23 cellular contexts compared by ENCODE assay signal in genomic region chr1:220338759-220339158, GRCh38.
DNase-seq lines count a peak whose midpoint lies in the region; ATAC-seq and TF ChIP-seq lines count a peak whose summit lies in the region.
"Had no signal": no experiment of that assay in that cellular context is flagged by ENCODE, and none has a peak within 500 bp of the region (broad histone marks: within the 10 kb centered on the region; RNA-seq: fewer than 3 reads in every experiment).

No MANE protein-coding gene starts in this region.

- peak overlapping the region; percentile 48 for H3K4me3 Mint-ChIP-seq in GM23338
- H3K4me3 Mint-ChIP-seq: CD8-positive, alpha-beta T cell; HFFc6 had no signal

- no peaks in the 10 kb centered on the region for H3K9me3 ChIP-seq in NT2/D1 (ENCODE audit: insufficient read depth, low read length)
- H3K9me3 ChIP-seq: Peyer's patch, SJCRH30 had no signal

- H3K4me1 Mint-ChIP-seq in GM23338 = peaks cover 41% of the 10 kb centered on the region

- H3K4me2 ChIP-seq in GM23338 = peak overlapping the region; percentile 41; the same call in 1 of the 2 replicates

- DNase-seq in GM23338 (ENCODE audit: low spot score) (peak; percentile 95), NT2/D1 (ENCODE audit: low read depth, low spot score) (peak; percentile 96), iPS DF 19.7 (ENCODE audit: low read depth, low spot score) (peak; percentile 94), iPS-NIHi7 (ENCODE audit: extremely low spot score) (peak; percentile 79), AML-193 (lab: John Stamatoyannopoulos, UW) (no peak)
- DNase-seq in activated CD4-positive, CD25-positive, alpha-beta regulatory T cell (lab: John Stamatoyannopoulos, UW) = no peak
- DNase-seq: 8988T; C1 segment of cervical spinal cord; Calu3; CD8-positive, alpha-beta T cell; DMS153; HFFc6; KG1; NCI-H1092 treated with DMSO at 0.1 percent for 48 hours; NCI-H1436 treated with DMSO at 0.1 percent for 48 hours; NCI-H1930; NCI-H226; NCI-H524; NCI-H82; Peyer's patch; SJCRH30 had no signal

- no peak overlapping the region for H3K4me3 ChIP-seq in GM23338
- H3K4me3 ChIP-seq in NT2/D1 (ENCODE audit: insufficient read length, low read depth) = no peak overlapping the region
- H3K4me3 ChIP-seq: Peyer's patch, SJCRH30 had no signal

- TF ChIP-seq CTCF in GM23338 (conservative IDR thresholded peaks at IDR 0.05; ENCODE audit: low read depth in 2 of 2) = no peak

- no peaks in the 10 kb centered on the region for H3K9me3 Mint-ChIP-seq in GM23338
- H3K9me3 Mint-ChIP-seq: CD8-positive, alpha-beta T cell had no signal

- H3F3A ChIP-seq in GM23338 (replicated peaks; ENCODE audit: low read depth) = peaks cover 6% of the 10 kb centered on the region; the same call in 1 of the 2 replicates

- peaks cover 16% of the 10 kb centered on the region; the same call in 1 of the 2 replicates for H3K9me2 ChIP-seq in GM23338 (ENCODE audit: insufficient read depth)

- peaks cover 2% of the 10 kb centered on the region for H3K27me3 Mint-ChIP-seq in GM23338 (ENCODE audit: insufficient read depth, low read depth, poor library complexity)

- H3K36me3 ChIP-seq in GM23338 (ENCODE audit: insufficient read depth) = no peaks in the 10 kb centered on the region
- H3K36me3 ChIP-seq in NT2/D1 (ENCODE audit: insufficient read depth, insufficient read length, low read length) = no peaks in the 10 kb centered on the region
- H3K36me3 ChIP-seq: Peyer's patch, SJCRH30 had no signal

- no peaks in the 10 kb centered on the region for H4K20me1 ChIP-seq in GM23338 (replicated peaks; ENCODE audit: insufficient read depth)

- H3K79me2 ChIP-seq in GM23338 (replicated peaks; ENCODE audit: insufficient read depth) = no peaks in the 10 kb centered on the region

- peak overlapping the region; percentile 100 for H3K27ac Mint-ChIP-seq in GM23338
- H3K27ac Mint-ChIP-seq: CD8-positive, alpha-beta T cell; HFFc6 had no signal

- no peaks in the 10 kb centered on the region; the same call in 2 of the 3 replicates for H3K36me3 Mint-ChIP-seq in GM23338 (ENCODE audit: low read depth)
- H3K36me3 Mint-ChIP-seq: CD8-positive, alpha-beta T cell had no signal

- H2AFZ ChIP-seq in GM23338 = no peak overlapping the region

- H3K4me1 ChIP-seq in GM23338 (ENCODE audit: insufficient read depth) = peaks cover 28% of the 10 kb centered on the region
- peaks cover 3% of the 10 kb centered on the region for H3K4me1 ChIP-seq in NT2/D1 (ENCODE audit: insufficient read depth, insufficient read length)
- H3K4me1 ChIP-seq: Peyer's patch, SJCRH30 had no signal

- no peak overlapping the region for H3K9ac ChIP-seq in NT2/D1 (ENCODE audit: insufficient read length, low read depth)

- H3K27ac ChIP-seq in GM23338 (ENCODE audit: low read depth) = peak overlapping the region; percentile 98
- H3K27ac ChIP-seq: Peyer's patch, SJCRH30 had no signal

- H3K27me3 ChIP-seq in GM23338 (ENCODE audit: insufficient read depth) (no peaks in the 10 kb centered on the region), NT2/D1 (ENCODE audit: insufficient read depth, insufficient read length) (no peaks in the 10 kb centered on the region)
- H3K27me3 ChIP-seq: Peyer's patch had no signal

- ATAC-seq in GM23338 = peak; percentile 95
- no peak for ATAC-seq in HG03469 (IDR thresholded peaks at IDR 0.05; ENCODE audit: unreplicated experiment)
- ATAC-seq in GM18870 (IDR thresholded peaks at IDR 0.05; ENCODE audit: unreplicated experiment) = no peak
- ATAC-seq: CD8-positive, alpha-beta T cell had no signal

TF ChIP-seq in GM23338, 12 proteins besides CTCF, POLR2A, EP300 and RAD21 (continues in another document):
- 0 out of 2 replicates have a peak, but pooled peaks have one; percentile 40 for TF ChIP-seq POLR2AphosphoS5 (IDR thresholded peaks at IDR 0.05; ENCODE audit: low read depth)
- TF ChIP-seq EZH2phosphoT487 (IDR thresholded peaks at IDR 0.05; ENCODE audit: unreplicated experiment) = no peak
- peak; percentile 97 for TF ChIP-seq ZNF462 (CRISPR knock-in tag; IDR thresholded peaks at IDR 0.05)
- TF ChIP-seq NANOG (IDR thresholded peaks at IDR 0.05; ENCODE audit: borderline replicate concordance) = peak; percentile 86
- TF ChIP-seq ZNF114 (CRISPR knock-in tag; IDR thresholded peaks at IDR 0.05) = no peak
- TF ChIP-seq ETS1 (IDR thresholded peaks at IDR 0.05) = peak; percentile 49; the same call in 1 of the 2 replicates

Comparison
In these comparisons a context has a peak if more than half of its experiments do, and no peak if none do; other contexts are left out.
1. DNase-seq: peak in GM23338 (single experiment), NT2/D1 (single experiment), iPS DF 19.7 (single experiment) and iPS-NIHi7 (single experiment); none in activated CD4-positive, CD25-positive, alpha-beta regulatory T cell (0 of 4) and AML-193 (0 of 2).